In genomic region chr2:42935692-42936631, GRCh38 we compare ENCODE assay signal across 1 cellular context.
TF ChIP-seq lines count a peak whose summit lies in the region.

No MANE protein-coding gene starts in this region.

TF ChIP-seq in SK-N-SH, 30 proteins besides CTCF, POLR2A, EP300 and RAD21 (continued from another document):
- TF ChIP-seq USF2 (IDR thresholded peaks at IDR 0.05; ENCODE audit: borderline replicate concordance, low read depth, low read length): no peak
- TF ChIP-seq RXRA (IDR thresholded peaks at IDR 0.05; ENCODE audit: borderline replicate concordance, low read depth): no peak
- TF ChIP-seq REST (IDR thresholded peaks at IDR 0.05; ENCODE audit: low read depth, low read length): no peak
